ENCODE assay signal across 8 cellular contexts in genomic region chr5:179061025-179061424, GRCh38. TPM values are rescaled to one million over a fixed set of nuclear protein-coding genes. Genes with fewer than 3 reads are reported as not detected.
A peak's percentile ranks its signal among the peaks of the same experiment; 100 is the strongest.
DNase-seq lines count a peak whose midpoint lies in the region; ATAC-seq lines count a peak whose summit lies in the region.

No MANE protein-coding gene starts in this region.

- no peak overlapping the region for H3K27ac ChIP-seq in iPS DF 6.9 (ENCODE audit: low read length)

- no peak for ATAC-seq in activated T-helper 17 cell treated with anti-CD3 and anti-CD28 coated beads, Interleukin-2, amount 50 U/mL, for 72 hours (replicated peaks)
- no peak for ATAC-seq in HG02678 (IDR thresholded peaks at IDR 0.05; ENCODE audit: unreplicated experiment)

- H3K4me3 ChIP-seq in GM08714 (ENCODE audit: low read length): peak overlapping the region; percentile 69; the same call in 1 of the 2 replicates
- H3K4me3 ChIP-seq in iPS DF 6.9 (ENCODE audit: low read length): peak overlapping the region; percentile 59; the same call in 1 of the 2 replicates
- H3K4me3 ChIP-seq in skeletal muscle cell (ENCODE audit: low read depth, low read length): peak overlapping the region; percentile 78

- H3K4me1 Mint-ChIP-seq in activated T-helper 17 cell treated with anti-CD3 and anti-CD28 coated beads, Interleukin-2, amount 50 U/mL, for 72 hours: peaks cover 9% of the 10 kb centered on the region

- H3K9me3 Mint-ChIP-seq in activated T-helper 17 cell treated with anti-CD3 and anti-CD28 coated beads, Interleukin-2, amount 50 U/mL, for 72 hours: peaks cover 8% of the 10 kb centered on the region

- no peaks in the 10 kb centered on the region for H3K9me3 ChIP-seq in iPS DF 6.9 (ENCODE audit: control insufficient read depth, insufficient read depth, low read length)

- H3K4me1 ChIP-seq in iPS DF 6.9 (ENCODE audit: control insufficient read depth, insufficient read depth, low read length): peaks cover 2% of the 10 kb centered on the region; the same call in 1 of the 2 replicates

- WGBS in iPS DF 6.9 (ENCODE audit: insufficient coverage, insufficient read length): no CpG with 5 or more reads among the region's 19 CpGs

- DNase-seq in iPS DF 6.9 (ENCODE audit: low read depth, low spot score) (no peak), skeletal muscle cell (ENCODE audit: low read depth) (no peak), activated gamma-delta T cell treated with Interleukin-2 at 50 U/mL for 16 hours (no peak), DMS153 treated with DMSO at 0.1 percent for 48 hours (lab: John Stamatoyannopoulos, UW; ENCODE audit: unreplicated experiment) (no peak)
- no peak for DNase-seq in activated effector memory CD4-positive, alpha-beta T cell treated with Interleukin-2 at 50 U/mL for 16 hours

- no peaks in the 10 kb centered on the region for H3K27me3 ChIP-seq in iPS DF 6.9 (ENCODE audit: control insufficient read depth, insufficient read depth, low read length)

- peaks cover 2% of the 10 kb centered on the region; the same call in 1 of the 2 replicates for H3K36me3 ChIP-seq in iPS DF 6.9 (ENCODE audit: control insufficient read depth, insufficient read depth, low read length)

- peak overlapping the region; percentile 19 for H3K27ac Mint-ChIP-seq in activated T-helper 17 cell treated with anti-CD3 and anti-CD28 coated beads, Interleukin-2, amount 50 U/mL, for 72 hours

- H3K36me3 Mint-ChIP-seq in activated T-helper 17 cell treated with anti-CD3 and anti-CD28 coated beads, Interleukin-2, amount 50 U/mL, for 72 hours (ENCODE audit: low read depth): peaks cover 42% of the 10 kb centered on the region

- no peaks in the 10 kb centered on the region for H3K27me3 Mint-ChIP-seq in activated T-helper 17 cell treated with anti-CD3 and anti-CD28 coated beads, Interleukin-2, amount 50 U/mL, for 72 hours

- H3K4me3 Mint-ChIP-seq in activated T-helper 17 cell treated with anti-CD3 and anti-CD28 coated beads, Interleukin-2, amount 50 U/mL, for 72 hours: peak overlapping the region; percentile 89

RNA-seq across cellular contexts. Expression of gene ZNF354C, which starts 0.9 kb away (rescaled TPM):
- 1 to 10 TPM; 4.8 to 6.3 TPM for total RNA-seq in activated T-helper 17 cell treated with anti-CD3 and anti-CD28 coated beads, Interleukin-2, amount 50 U/mL, for 72 hours

RNA-seq across cellular contexts. Expression of gene ZNF879, which starts 37.4 kb away (rescaled TPM):
- total RNA-seq in activated T-helper 17 cell treated with anti-CD3 and anti-CD28 coated beads, Interleukin-2, amount 50 U/mL, for 72 hours: 1 to 10 TPM; 1.6 to 2.1 TPM
